1 cellular context compared by ENCODE assay signal in genomic region chr14:55077155-55077554, GRCh38.
TF ChIP-seq lines count a peak whose summit lies in the region.

No MANE protein-coding gene starts in this region.

TF ChIP-seq in H1, 55 proteins besides CTCF, POLR2A, EP300 and RAD21:
- TF ChIP-seq KDM5A (IDR thresholded peaks at IDR 0.05; ENCODE audit: low read length) (no peak), SAP30 (IDR thresholded peaks at IDR 0.05; ENCODE audit: insufficient read depth, insufficient replicate concordance, low read length) (no peak), GTF2F1 (IDR thresholded peaks at IDR 0.05; ENCODE audit: borderline replicate concordance, low read depth, low read length) (no peak), TEAD4 (IDR thresholded peaks at IDR 0.05; ENCODE audit: low read depth, low read length) (no peak), SIX5 (IDR thresholded peaks at IDR 0.05; ENCODE audit: low read depth, low read length) (no peak), JUN (IDR thresholded peaks at IDR 0.05; ENCODE audit: low read depth, low read length) (no peak), BCL11A (IDR thresholded peaks at IDR 0.05; ENCODE audit: low read depth in 2 of 2, low read length in 2 of 2) (no peak), MAFK (IDR thresholded peaks at IDR 0.05; ENCODE audit: low read depth, low read length) (no peak), SRF (IDR thresholded peaks at IDR 0.05; ENCODE audit: low read depth, low read length) (no peak), SIRT6 (IDR thresholded peaks at IDR 0.05; ENCODE audit: low read length) (no peak), HDAC6 (IDR thresholded peaks at IDR 0.05; ENCODE audit: low read depth, low read length) (no peak)
